In the genomic region with DNA sequence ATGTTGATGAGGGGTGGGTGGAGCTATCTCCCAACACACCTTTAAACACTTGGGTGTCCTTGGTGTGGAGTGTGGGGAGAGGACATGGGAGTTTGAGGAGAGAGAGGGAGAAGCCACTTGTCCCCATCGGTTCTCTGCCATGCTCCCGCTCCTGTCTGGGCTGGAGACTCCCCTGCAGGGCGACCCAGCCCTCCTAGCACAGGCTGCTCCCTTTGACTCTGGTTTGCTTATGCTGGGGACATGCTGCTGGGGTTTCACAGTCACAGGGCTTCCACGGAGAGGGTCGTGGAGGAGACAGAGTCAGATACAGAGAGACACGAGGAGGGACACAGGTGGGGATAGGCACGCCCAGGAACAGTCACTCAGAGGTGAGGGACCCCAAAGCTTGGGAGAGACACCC, we compare ENCODE assay signal across 1 cellular context.
TF ChIP-seq lines count a peak whose summit lies in the region.

No MANE protein-coding gene starts in this region.

TF ChIP-seq in H1, 55 proteins besides CTCF, POLR2A, EP300 and RAD21:
- TF ChIP-seq TEAD4 (IDR thresholded peaks at IDR 0.05; ENCODE audit: low read depth, low read length) (no peak), CTBP2 (IDR thresholded peaks at IDR 0.05; ENCODE audit: borderline replicate concordance, insufficient read depth, insufficient read length, low read length) (no peak), GABPA (IDR thresholded peaks at IDR 0.05; ENCODE audit: borderline replicate concordance, insufficient read depth, low read length) (no peak), CBX8 (IDR thresholded peaks at IDR 0.05; ENCODE audit: borderline replicate concordance, low read depth, low read length) (no peak), SUZ12 (IDR thresholded peaks at IDR 0.05; ENCODE audit: low read length) (no peak; the same call in 1 of the 2 replicates), SIRT6 (IDR thresholded peaks at IDR 0.05; ENCODE audit: low read length) (no peak), GTF2F1 (IDR thresholded peaks at IDR 0.05; ENCODE audit: borderline replicate concordance, low read depth, low read length) (no peak), HDAC2 (IDR thresholded peaks at IDR 0.05; ENCODE audit: borderline replicate concordance in 1 of 2, low read depth in 2 of 2, low read length in 2 of 2) (no peak), KDM1A (IDR thresholded peaks at IDR 0.05; ENCODE audit: borderline replicate concordance, low read length) (no peak), RFX5 (IDR thresholded peaks at IDR 0.05; ENCODE audit: borderline replicate concordance, low read depth, low read length) (no peak), FOSL1 (IDR thresholded peaks at IDR 0.05; ENCODE audit: insufficient read depth, low read depth, low read length) (no peak)
- TF ChIP-seq, protein P1, sequence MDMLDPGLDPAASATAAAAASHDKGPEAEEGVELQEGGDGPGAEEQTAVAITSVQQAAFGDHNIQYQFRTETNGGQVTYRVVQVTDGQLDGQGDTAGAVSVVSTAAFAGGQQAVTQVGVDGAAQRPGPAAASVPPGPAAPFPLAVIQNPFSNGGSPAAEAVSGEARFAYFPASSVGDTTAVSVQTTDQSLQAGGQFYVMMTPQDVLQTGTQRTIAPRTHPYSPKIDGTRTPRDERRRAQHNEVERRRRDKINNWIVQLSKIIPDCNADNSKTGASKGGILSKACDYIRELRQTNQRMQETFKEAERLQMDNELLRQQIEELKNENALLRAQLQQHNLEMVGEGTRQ (IDR thresholded peaks at IDR 0.05; ENCODE audit: low read length), result no peak
